16 cellular contexts compared by ENCODE assay signal in genomic region chr12:59973515-59973914, GRCh38.
A peak's percentile ranks its signal among the peaks of the same experiment; 100 is the strongest.
DNase-seq lines count a peak whose midpoint lies in the region; ATAC-seq, FAIRE-seq and TF ChIP-seq lines count a peak whose summit lies in the region.
"Had no signal": no experiment of that assay in that cellular context is flagged by ENCODE, and none has a peak within 500 bp of the region (broad histone marks: within the 10 kb centered on the region; RNA-seq: fewer than 3 reads in every experiment).

No MANE protein-coding gene starts in this region.

- ATAC-seq in RWPE2 (ENCODE audit: low read depth) (peak; percentile 93), HG02642 (IDR thresholded peaks at IDR 0.05; ENCODE audit: poor library complexity, unreplicated experiment) (no peak), GM18867 (IDR thresholded peaks at IDR 0.05; ENCODE audit: unreplicated experiment) (no peak)

- H3K36me3 ChIP-seq in RWPE2 (ENCODE audit: low read depth) (no peaks in the 10 kb centered on the region), ascending aorta (no peaks in the 10 kb centered on the region)
- H3K36me3 ChIP-seq: prostate gland, tibial artery had no signal

- H3K27ac ChIP-seq in RWPE2 (ENCODE audit: poor library complexity, severe bottlenecking), result peak overlapping the region; percentile 90
- no peak overlapping the region for H3K27ac ChIP-seq in ascending aorta
- H3K27ac ChIP-seq: prostate gland, tibial artery, VCaP had no signal

- no peaks in the 10 kb centered on the region for H3K27me3 ChIP-seq in RWPE2 (ENCODE audit: insufficient read depth, poor library complexity, severe bottlenecking)
- no peaks in the 10 kb centered on the region for H3K27me3 ChIP-seq in ascending aorta
- H3K27me3 ChIP-seq: tibial artery had no signal

- TF ChIP-seq CTCF in RWPE2 (IDR thresholded peaks at IDR 0.05; ENCODE audit: poor library complexity, severe bottlenecking) (no peak), ascending aorta (IDR thresholded peaks at IDR 0.05) (no peak)

- DNase-seq in A172 (ENCODE audit: low spot score), result peak; percentile 86
- no peak for DNase-seq in H54 (ENCODE audit: insufficient read length, low spot score)
- no peak for DNase-seq in RWPE2 (ENCODE audit: low spot score)
- peak; percentile 34 for DNase-seq in fibroblast of gingiva (ENCODE audit: low read depth)
- DNase-seq in activated CD8-positive, alpha-beta memory T cell treated with anti-CD3 and anti-CD28 coated beads, Interleukin-2, amount 50 U/mL, for 4 hours, result no peak
- no peak for DNase-seq in ascending aorta (ENCODE audit: low spot score in 2 of 2)
- DNase-seq: NCI-H1436; NCI-H69; stimulated activated CD4-positive, alpha-beta T cell treated with anti-CD3 and anti-CD28 coated beads, Interleukin-2, amount 100 ng/mL, for 24 hours; tibial artery had no signal

- no peak for TF ChIP-seq POLR2A in H54 (IDR thresholded peaks at IDR 0.05; ENCODE audit: low read depth, low read length)

- H3K9me3 ChIP-seq in RWPE2 (ENCODE audit: severe bottlenecking) (no peaks in the 10 kb centered on the region), ascending aorta (no peaks in the 10 kb centered on the region)
- H3K9me3 ChIP-seq: prostate gland, tibial artery had no signal

- H3K4me3 ChIP-seq in RWPE2 (ENCODE audit: severe bottlenecking), result no peak overlapping the region
- no peak overlapping the region for H3K4me3 ChIP-seq in ascending aorta
- H3K4me3 ChIP-seq: prostate gland, tibial artery had no signal

- intact Hi-C loops in ascending aorta (cut with DNase I), result no loop called here

- H3K4me1 ChIP-seq in RWPE2 (ENCODE audit: insufficient read depth, poor library complexity, severe bottlenecking) (peaks cover 20% of the 10 kb centered on the region), ascending aorta (no peaks in the 10 kb centered on the region)
- H3K4me1 ChIP-seq: prostate gland, tibial artery had no signal

- FAIRE-seq in H54 (lab: Jason Lieb, UNC), result peak; percentile 74
- FAIRE-seq: A204.1, colon had no signal

Comparison
In these comparisons a context has a peak if more than half of its experiments do, and no peak if none do; other contexts are left out.
1. DNase-seq: peak in A172 (single experiment) and fibroblast of gingiva (single experiment); none in H54 (single experiment), RWPE2 (single experiment), activated CD8-positive, alpha-beta memory T cell treated with anti-CD3 and anti-CD28 coated beads, Interleukin-2, amount 50 U/mL, for 4 hours (single experiment) and ascending aorta (0 of 2).